ENCODE assay signal across 1 cellular context in genomic region chr19:40797963-40798222, GRCh38.
TF ChIP-seq lines count a peak whose summit lies in the region.

No MANE protein-coding gene starts in this region.

TF ChIP-seq in H1, 55 proteins besides CTCF, POLR2A, EP300 and RAD21:
- TF ChIP-seq PHF8 (conservative IDR thresholded peaks at IDR 0.05; ENCODE audit: low read depth, low read length) (no peak), NANOG (IDR thresholded peaks at IDR 0.05; ENCODE audit: insufficient read depth, low read depth, low read length, poor library complexity, severe bottlenecking) (no peak), JUND (IDR thresholded peaks at IDR 0.05; ENCODE audit: low read length) (no peak), SP1 (IDR thresholded peaks at IDR 0.05; ENCODE audit: low read depth, low read length) (no peak), SRF (IDR thresholded peaks at IDR 0.05; ENCODE audit: low read depth, low read length) (no peak), RBBP5 (IDR thresholded peaks at IDR 0.05; ENCODE audit: borderline replicate concordance, low read depth, low read length) (no peak), E2F6 (IDR thresholded peaks at IDR 0.05) (peak; percentile 67; the same call in 1 of the 2 replicates), SIN3A (conservative IDR thresholded peaks at IDR 0.05 in 1 of 2, IDR thresholded peaks at IDR 0.05 in 1 of 2; ENCODE audit: low read depth in 1 of 2, low read length in 2 of 2) (no peak)
